In genomic region chr12:45464699-45465098, GRCh38 we compare ENCODE assay signal across 2 cellular contexts.
A peak's percentile ranks its signal among the peaks of the same experiment; 100 is the strongest.
TF ChIP-seq lines count a peak whose summit lies in the region.

No MANE protein-coding gene starts in this region.

TF ChIP-seq in GM23338, 12 proteins besides CTCF, POLR2A, EP300 and RAD21 (continued from another document):
- no peak for TF ChIP-seq ZNF462 (CRISPR knock-in tag; IDR thresholded peaks at IDR 0.05)
- TF ChIP-seq ETS1 (IDR thresholded peaks at IDR 0.05) = no peak
- TF ChIP-seq EZH2 (IDR thresholded peaks at IDR 0.05; ENCODE audit: low read depth, unreplicated experiment) = no peak
- no peak for TF ChIP-seq EZH2phosphoT487 (IDR thresholded peaks at IDR 0.05; ENCODE audit: unreplicated experiment)
- TF ChIP-seq ZNF331 (CRISPR knock-in tag; IDR thresholded peaks at IDR 0.05; ENCODE audit: low read depth) = no peak
- TF ChIP-seq REST (IDR thresholded peaks at IDR 0.05; ENCODE audit: unreplicated experiment) = no peak
- no peak for TF ChIP-seq CREB1 (CRISPR knock-in tag; IDR thresholded peaks at IDR 0.05; ENCODE audit: low read depth)
- TF ChIP-seq POLR2AphosphoS5 (IDR thresholded peaks at IDR 0.05; ENCODE audit: low read depth) = no peak
- TF ChIP-seq NANOG (IDR thresholded peaks at IDR 0.05; ENCODE audit: borderline replicate concordance) = no peak

TF ChIP-seq in SK-N-SH treated with all-trans-retinoic acid at 6 μM for 48 hours, 23 proteins besides CTCF, POLR2A, EP300 and RAD21 (continued from another document):
- TF ChIP-seq TSHZ2 (CRISPR knock-in tag; IDR thresholded peaks at IDR 0.05) (peak; percentile 56; the same call in 1 of the 2 replicates), ZNF70 (CRISPR knock-in tag; IDR thresholded peaks at IDR 0.05) (no peak), TCF4 (CRISPR knock-in tag; IDR thresholded peaks at IDR 0.05; ENCODE audit: borderline replicate concordance) (peak; percentile 33; the same call in 1 of the 2 replicates), ZC3H10 (CRISPR knock-in tag; IDR thresholded peaks at IDR 0.05) (no peak)
